27 cellular contexts compared by ENCODE assay signal in the genomic region with DNA sequence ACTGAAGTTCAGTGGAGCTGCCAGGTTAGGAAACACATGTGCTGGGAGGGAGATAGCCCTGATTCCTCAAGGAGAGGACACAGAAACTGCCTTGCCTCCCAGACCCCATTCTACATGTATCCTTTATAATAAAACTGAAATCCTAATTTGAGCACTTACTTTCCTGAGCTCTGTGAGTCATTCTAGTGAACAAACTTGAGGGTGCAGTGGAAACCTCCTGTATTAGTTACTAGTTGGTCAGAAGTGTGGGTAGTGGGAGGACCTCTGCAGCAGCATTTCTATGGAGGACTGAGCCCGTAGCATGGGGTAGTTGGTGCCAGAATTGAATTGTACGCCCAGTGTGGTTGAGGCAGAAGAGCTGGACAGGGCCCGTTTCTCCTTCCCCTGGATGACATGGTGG. TPM values are rescaled to one million over a fixed set of nuclear protein-coding genes. Genes with fewer than 3 reads are reported as not detected.
DNase-seq lines count a peak whose midpoint lies in the region; ATAC-seq, FAIRE-seq and TF ChIP-seq lines count a peak whose summit lies in the region.
"Had no signal": no experiment of that assay in that cellular context is flagged by ENCODE, and none has a peak within 500 bp of the region (broad histone marks: within the 10 kb centered on the region; RNA-seq: fewer than 3 reads in every experiment).

No MANE protein-coding gene starts in this region.

- H3K27me3 ChIP-seq in GM12878 (replicated peaks in 1 of 2; ENCODE audit: control insufficient read depth in 2 of 2, insufficient read depth in 2 of 2, low read length in 1 of 2) = no peaks in the 10 kb centered on the region
- H3K27me3 ChIP-seq in trophoblast cell (ENCODE audit: insufficient read depth, low read length) = no peaks in the 10 kb centered on the region
- H3K27me3 ChIP-seq: BLaER1 treated with 17β-estradiol and CSF1 and Interleukin-3, amounts not matched to agents 10 nM and 100 nM; SJCRH30 had no signal

- no peak overlapping the region for H3K4me3 ChIP-seq in GM12878
- H3K4me3 ChIP-seq in trophoblast cell (ENCODE audit: low read depth, low read length) = no peak overlapping the region
- H3K4me3 ChIP-seq: A549, GM23338, SJCRH30 had no signal

- intact Hi-C loops in GM12878 (cut with micrococcal nuclease; ENCODE audit: unreplicated experiment) = no loop called here

- no peak for ATAC-seq in GM12878
- ATAC-seq in stimulated activated naive B cell treated with anti-CD40 and anti-IgM and Interleukin-4, amounts not matched to agents 10 μg/mL and 1 μg/mL and 100 μg/mL, for 72 hours (replicated peaks) = no peak
- ATAC-seq: GM23338, PC-3, Right ventricle myocardium inferior had no signal

- H3K23ac ChIP-seq in trophoblast cell (ENCODE audit: low read length) = no peak overlapping the region

- no peak overlapping the region for H4K91ac ChIP-seq in trophoblast cell (ENCODE audit: low read depth, low read length)

- H3K27ac ChIP-seq in RWPE1 = peak overlapping the region; percentile 44
- no peak overlapping the region for H3K27ac ChIP-seq in GM12878 (ENCODE audit: control insufficient read depth, insufficient read depth)
- H3K27ac ChIP-seq in trophoblast cell (ENCODE audit: low read depth, low read length) = no peak overlapping the region
- H3K27ac ChIP-seq: A549; BLaER1 treated with 17β-estradiol and CSF1 and Interleukin-3, amounts not matched to agents 10 nM and 100 nM; SJCRH30 had no signal

- in situ Hi-C loops in GM12878 (cut with MboI) = no loop called here

- no peak overlapping the region for H3K14ac ChIP-seq in trophoblast cell (ENCODE audit: low read length)

- 97% methylated on average over 3 of the region's 3 CpGs for WGBS in GM12878 (ENCODE audit: insufficient coverage, insufficient replicate concordance, low lambda C conversion rate, missing lambda C conversion rate)
- WGBS in trophoblast cell (ENCODE audit: extremely low coverage, insufficient coverage, insufficient read length) = no CpG with 5 or more reads among the region's 3 CpGs

- H3K4me2 ChIP-seq in GM12878 (ENCODE audit: control insufficient read depth, insufficient read depth) = no peak overlapping the region
- H3K4me2 ChIP-seq in trophoblast cell (ENCODE audit: low read length) = no peak overlapping the region
- H3K4me2 ChIP-seq: A549, GM23338 had no signal

- H2AK5ac ChIP-seq in trophoblast cell (ENCODE audit: low read length) = no peak overlapping the region

- no peaks in the 10 kb centered on the region for H3K79me1 ChIP-seq in trophoblast cell (ENCODE audit: low read length)

- POLR2A ChIA-PET in RWPE1 (lab: Yijun Ruan, JAX; ENCODE audit: low non-redundant PET) = no interaction called here
- POLR2A ChIA-PET in GM12878 (lab: Charles Lee) = no interaction called here

- H3K79me2 ChIP-seq in GM12878 (ENCODE audit: control insufficient read depth, insufficient read depth, low read length) (peaks cover 20% of the 10 kb centered on the region), trophoblast cell (ENCODE audit: control insufficient read depth, insufficient read depth, low read length, poor library complexity) (peaks cover 4% of the 10 kb centered on the region)

- no peak for DNase-seq in activated T-cell treated with anti-CD3 and anti-CD28 coated beads, Interleukin-2, amount 50 U/mL, for 24 hours
- no peak for DNase-seq in activated T-cell treated with anti-CD3 and anti-CD28 coated beads for 4 hours
- no peak for DNase-seq in RWPE1 (ENCODE audit: low spot score)
- DNase-seq in GM12878 (ENCODE audit: low read depth, low spot score) = no peak
- DNase-seq in trophoblast cell = no peak
- DNase-seq in NCI-H2081 treated with DMSO at 0.1 percent for 48 hours (lab: John Stamatoyannopoulos, UW) = no peak
- DNase-seq in stimulated activated naive B cell treated with anti-CD40 and anti-IgM and Interleukin-4, amounts not matched to agents 10 μg/mL and 1 μg/mL and 100 μg/mL, for 72 hours = no peak
- DNase-seq: AML-193; CD4-positive, alpha-beta T cell; DMS53; H9; HFFc6; MV-4-11; NCI-H1105 treated with DMSO at 0.1 percent for 48 hours; NCI-H146; NCI-H1930; NCI-H446; NCI-H524 treated with DMSO at 0.1 percent for 48 hours; NCI-H82; NK-92 treated with Interleukin-12 subunit alpha and Interleukin-12 subunit beta, amount 100 ng/mL, for 24 hours; PC-3 had no signal

- peaks cover 88% of the 10 kb centered on the region for H3K36me3 Mint-ChIP-seq in activated T-cell treated with anti-CD3 and anti-CD28 coated beads, Interleukin-2, amount 50 U/mL, for 24 hours (ENCODE audit: low read depth)
- peaks cover 42 to 59% of the 10 kb centered on the region in 2 donors for H3K36me3 Mint-ChIP-seq in stimulated activated naive B cell treated with anti-CD40 and anti-IgM and Interleukin-4, amounts not matched to agents 10 μg/mL and 1 μg/mL and 100 μg/mL, for 72 hours

- no TSS peak for BruUV-seq in GM12878 (replicated peaks; lab: Mats Ljungman, UMichigan)

- CTCF ChIA-PET in RWPE1 (lab: Yijun Ruan, JAX) = no interaction called here
- CTCF ChIA-PET in GM12878 (lab: Yijun Ruan, JAX) = no interaction called here

- no peaks in the 10 kb centered on the region for H3K27me3 Mint-ChIP-seq in activated T-cell treated with anti-CD3 and anti-CD28 coated beads, Interleukin-2, amount 50 U/mL, for 24 hours
- no peaks in the 10 kb centered on the region for H3K27me3 Mint-ChIP-seq in stimulated activated naive B cell treated with anti-CD40 and anti-IgM and Interleukin-4, amounts not matched to agents 10 μg/mL and 1 μg/mL and 100 μg/mL, for 72 hours
- H3K27me3 Mint-ChIP-seq: CD4-positive, alpha-beta T cell had no signal

- TF ChIP-seq CTCF in RWPE1 (conservative IDR thresholded peaks at IDR 0.05; ENCODE audit: low read depth) (no peak), GM12878 (IDR thresholded peaks at IDR 0.05 in 2 of 3, conservative IDR thresholded peaks at IDR 0.05 in 1 of 3; ENCODE audit: control insufficient read depth in 2 of 3, extremely low read depth in 1 of 3, insufficient read depth in 1 of 3, low read depth in 3 of 3, low read length in 3 of 3) (no peak)

- no peak for TF ChIP-seq POLR2A in GM12878 (IDR thresholded peaks at IDR 0.05; ENCODE audit: low read depth, low read length)

- RAD21 ChIA-PET in GM12878 (lab: Charles Lee; ENCODE audit: unreplicated experiment) = no interaction called here

- no peak overlapping the region for H2BK120ac ChIP-seq in trophoblast cell (ENCODE audit: insufficient read depth, low read length, poor library complexity)

- H4K20me1 ChIP-seq in GM12878 (ENCODE audit: control insufficient read depth, insufficient read depth) = no peaks in the 10 kb centered on the region

- peak overlapping the region; percentile 59 for H3K18ac ChIP-seq in trophoblast cell (ENCODE audit: low read length)

- H2AFZ ChIP-seq in GM12878 (ENCODE audit: control insufficient read depth, low read depth, low read length) (no peak overlapping the region), trophoblast cell (ENCODE audit: insufficient read depth, low read length, poor library complexity) (no peak overlapping the region)
- H2AFZ ChIP-seq: GM23338 had no signal

- H3K36me3 ChIP-seq in GM12878 (ENCODE audit: control insufficient read depth in 2 of 2, insufficient read depth in 2 of 2, low read length in 1 of 2) (peaks cover 1 to 2% of the 10 kb centered on the region in 2 experiments; a peak in 3 of 4 replicates), trophoblast cell (ENCODE audit: control insufficient read depth in 1 of 2, insufficient read depth in 2 of 2, low read length in 2 of 2) (peaks cover 9 to 14% of the 10 kb centered on the region in 2 experiments)

- H4K8ac ChIP-seq in trophoblast cell (ENCODE audit: low read depth, low read length) = no peak overlapping the region

- TF ChIP-seq RAD21 in GM12878 (IDR thresholded peaks at IDR 0.05; ENCODE audit: insufficient read depth, low read depth, low read length) = no peak

- peaks cover 10% of the 10 kb centered on the region; the same call in 2 of the 3 replicates for H3K9me3 ChIP-seq in GM12878 (replicated peaks; ENCODE audit: control insufficient read depth, insufficient read depth, low read length)
- no peaks in the 10 kb centered on the region for H3K9me3 ChIP-seq in trophoblast cell (ENCODE audit: insufficient read depth, low read depth, low read length)

- H2BK5ac ChIP-seq in trophoblast cell (ENCODE audit: low read depth, low read length, poor library complexity) = no peak overlapping the region

- FAIRE-seq in GM12878 (lab: Jason Lieb, UNC) = no peak
- FAIRE-seq: A549, HTR-8/SVneo had no signal

- H3K4me1 ChIP-seq in GM12878 (ENCODE audit: control insufficient read depth, insufficient read depth, low read length) (no peaks in the 10 kb centered on the region), trophoblast cell (ENCODE audit: control insufficient read depth in 1 of 2, insufficient read depth in 2 of 2, low read length in 2 of 2) (no peaks in the 10 kb centered on the region)
- H3K4me1 ChIP-seq: SJCRH30 had no signal

- no peak for TF ChIP-seq EP300 in GM12878 (IDR thresholded peaks at IDR 0.05; ENCODE audit: borderline replicate concordance in 1 of 2, control insufficient read depth in 1 of 2, low read depth in 2 of 2, low read length in 2 of 2)

- peaks cover 10% of the 10 kb centered on the region for H3K9me3 Mint-ChIP-seq in activated T-cell treated with anti-CD3 and anti-CD28 coated beads, Interleukin-2, amount 50 U/mL, for 24 hours
- H3K9me3 Mint-ChIP-seq in stimulated activated naive B cell treated with anti-CD40 and anti-IgM and Interleukin-4, amounts not matched to agents 10 μg/mL and 1 μg/mL and 100 μg/mL, for 72 hours = peaks cover 8% of the 10 kb centered on the region in 2 donors

- no peak overlapping the region for H3K4me3 Mint-ChIP-seq in activated T-cell treated with anti-CD3 and anti-CD28 coated beads, Interleukin-2, amount 50 U/mL, for 24 hours
- H3K4me3 Mint-ChIP-seq in stimulated activated naive B cell treated with anti-CD40 and anti-IgM and Interleukin-4, amounts not matched to agents 10 μg/mL and 1 μg/mL and 100 μg/mL, for 72 hours = no peak overlapping the region
- H3K4me3 Mint-ChIP-seq: CD4-positive, alpha-beta T cell; GM23338; H9; HFFc6 had no signal

- no peak overlapping the region for H2BK12ac ChIP-seq in trophoblast cell (ENCODE audit: low read length)

- peak overlapping the region; percentile 8 for H3K4ac ChIP-seq in trophoblast cell (ENCODE audit: low read depth, low read length)

- no peak overlapping the region for H4K12ac ChIP-seq in trophoblast cell (ENCODE audit: low read depth, low read length)

- peak overlapping the region; percentile 66 for H3K27ac Mint-ChIP-seq in activated T-cell treated with anti-CD3 and anti-CD28 coated beads, Interleukin-2, amount 50 U/mL, for 24 hours
- no peak overlapping the region for H3K27ac Mint-ChIP-seq in stimulated activated naive B cell treated with anti-CD40 and anti-IgM and Interleukin-4, amounts not matched to agents 10 μg/mL and 1 μg/mL and 100 μg/mL, for 72 hours
- H3K27ac Mint-ChIP-seq: CD4-positive, alpha-beta T cell; GM23338; H9; HFFc6 had no signal

- no peak overlapping the region for H3K9ac ChIP-seq in GM12878 (ENCODE audit: control insufficient read depth, insufficient read depth, low read length)
- H3K9ac ChIP-seq in trophoblast cell (ENCODE audit: low read length) = no peak overlapping the region
- H3K9ac ChIP-seq: BLaER1 treated with 17β-estradiol and CSF1 and Interleukin-3, amounts not matched to agents 10 nM and 100 nM had no signal

- H3K4me1 Mint-ChIP-seq in activated T-cell treated with anti-CD3 and anti-CD28 coated beads, Interleukin-2, amount 50 U/mL, for 24 hours (ENCODE audit: low read depth) = peaks cover 58% of the 10 kb centered on the region
- peaks cover 7 to 26% of the 10 kb centered on the region in 2 donors for H3K4me1 Mint-ChIP-seq in stimulated activated naive B cell treated with anti-CD40 and anti-IgM and Interleukin-4, amounts not matched to agents 10 μg/mL and 1 μg/mL and 100 μg/mL, for 72 hours
- H3K4me1 Mint-ChIP-seq: H9 had no signal

- SMC1A ChIA-PET in GM12878 (lab: Charles Lee; ENCODE audit: uncharacterized antibody, unreplicated experiment) = interaction anchor here (1.1 kb wide), 1 partner anchor 82 kb away, joined by 3 read pairs; no protein-coding TSS in a partner anchor

RNA-seq across cellular contexts. Expression of a gene that starts 23.9 kb away (rescaled TPM):
- 41.3 and 43.7 TPM in 2 replicates for total RNA-seq in GM12878 (2013; cell fraction: nucleolus; rRNA removed)
- total RNA-seq in GM12878 (2014; rRNA removed) = 34.3 and 42.5 TPM in 2 replicates
- total RNA-seq in GM12878 (2014; rRNA removed; fragmentation: Illumina TruSeq; extraction: Trizol) = 61.5 and 65.1 TPM in 2 replicates
- total RNA-seq in GM12878 (2021) = 102 and 107 TPM in 2 replicates
- polyA plus RNA-seq in GM12878 (2011; ENCODE audit: low read depth) = 94.0 TPM
- 109 and 113 TPM in 2 replicates for polyA plus RNA-seq in GM12878 (2011; rRNA removed)
- polyA plus RNA-seq in GM12878 (2011; cell fraction: cytosol; rRNA removed) = 51.1 and 81.6 TPM in 2 replicates
- 42.2 and 54.1 TPM in 2 replicates for polyA plus RNA-seq in GM12878 (2011; cell fraction: nucleus; rRNA removed)
- 82.6 and 90.7 TPM in 2 replicates for polyA plus RNA-seq in GM12878 (2012)
- polyA plus RNA-seq in GM12878 (2014; fragmentation: Illumina TruSeq; extraction: Trizol) = 86.5 and 87.4 TPM in 2 replicates
- polyA plus RNA-seq in GM12878 (2014; fragmentation: Nextera tagmentation; extraction: Ambion mirVana) = 100 to 1,000 TPM in 1 of 2 experiments, 10 to 100 TPM in 1; 41.4 to 102 TPM
- 54.7 and 60.7 TPM in 2 replicates for polyA plus RNA-seq in GM12878 (2014; rRNA removed)
- polyA plus RNA-seq in GM12878 (2016; fragmentation: Nextera tagmentation; extraction: Ambion mirVana) = 100 to 1,000 TPM; 182 to 200 TPM
- polyA minus RNA-seq in GM12878 (2011; rRNA and poly(A)+ RNA removed) = 49.8 and 113 TPM in 2 replicates
- polyA minus RNA-seq in GM12878 (2011; cell fraction: cytosol; rRNA and poly(A)+ RNA removed) = 27.0 and 30.8 TPM in 2 replicates
- 14.0 and 23.4 TPM in 2 replicates for polyA minus RNA-seq in GM12878 (2011; cell fraction: nucleus; rRNA and poly(A)+ RNA removed)
- 236 and 245 TPM in 2 replicates for polyA plus RNA-seq in trophoblast cell (2013)
